8 cellular contexts compared by ENCODE assay signal in the genomic region with DNA sequence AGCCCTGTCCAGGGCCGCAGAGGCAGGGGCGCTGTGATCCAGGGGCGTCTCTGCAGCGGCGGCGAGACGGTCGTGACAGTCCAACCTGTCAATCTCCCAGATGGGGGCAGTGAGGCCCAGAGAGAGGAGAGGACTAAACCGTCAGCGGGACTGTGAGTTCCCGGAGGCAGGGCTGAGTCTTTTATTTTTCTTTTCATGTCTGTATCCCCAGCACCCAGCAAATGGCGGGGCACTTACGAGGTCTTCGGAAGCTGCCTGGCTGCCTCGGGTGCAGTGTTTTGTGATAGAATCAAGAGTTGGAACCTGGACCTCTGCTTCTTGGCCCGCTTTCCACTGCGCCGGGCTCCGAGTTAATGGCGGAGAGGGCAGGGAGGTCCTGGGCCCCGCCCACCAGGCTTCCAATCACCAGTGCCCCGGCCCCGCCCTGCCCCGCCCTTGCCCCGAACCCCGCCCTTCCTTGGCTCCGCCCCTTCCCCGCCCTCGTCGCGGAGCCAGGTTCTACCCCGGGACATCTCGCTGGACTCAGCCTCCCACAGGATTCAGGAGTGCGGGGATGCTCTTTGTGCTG.
A peak's percentile ranks its signal among the peaks of the same experiment; 100 is the strongest.
DNase-seq lines count a peak whose midpoint lies in the region; ATAC-seq lines count a peak whose summit lies in the region.

No MANE protein-coding gene starts in this region.

- DNase-seq in NCI-H2107 treated with DMSO at 0.1 percent for 48 hours (lab: John Stamatoyannopoulos, UW; ENCODE audit: unreplicated experiment), result peak; percentile 6
- DNase-seq in NCI-H2107 (lab: John Stamatoyannopoulos, UW), result no peak
- peak; percentile 61 for DNase-seq in NCI-H2171 treated with DMSO at 0.1 percent for 48 hours (lab: John Stamatoyannopoulos, UW)
- DNase-seq in activated CD4-positive, CD25-positive, alpha-beta regulatory T cell (lab: John Stamatoyannopoulos, UW), result peak; percentile 56 to 73 (median 72)
- DNase-seq in central memory CD4-positive, alpha-beta T cell, result peak; percentile 63
- peak; percentile 69 for DNase-seq in kidney glomerular epithelial cell (lab: John Stamatoyannopoulos, UW)
- peak; percentile 91 for DNase-seq in stimulated activated CD4-positive, alpha-beta T cell treated with anti-CD3 and anti-CD28 coated beads, Interleukin-15, amount 100 ng/mL, for 24 hours

- ATAC-seq in HG02970 (IDR thresholded peaks at IDR 0.05; ENCODE audit: low FRiP score, unreplicated experiment), result peak; percentile 73
